14 cellular contexts compared by ENCODE assay signal in genomic region chr4:122635205-122635604, GRCh38. TPM values are rescaled to one million over a fixed set of nuclear protein-coding genes. Genes with fewer than 3 reads are reported as not detected.
DNase-seq lines count a peak whose midpoint lies in the region; ATAC-seq and TF ChIP-seq lines count a peak whose summit lies in the region.
"Had no signal": no experiment of that assay in that cellular context is flagged by ENCODE, and none has a peak within 500 bp of the region (broad histone marks: within the 10 kb centered on the region; RNA-seq: fewer than 3 reads in every experiment).

No MANE protein-coding gene starts in this region.

- DNase-seq in activated CD8-positive, alpha-beta memory T cell treated with anti-CD3 and anti-CD28 coated beads, Interleukin-2, amount 10 ng/mL, durations not matched to agents 7 days and 5 days = peak; percentile 44
- DNase-seq in activated CD8-positive, alpha-beta memory T cell treated with anti-CD3 and anti-CD28 coated beads, Interleukin-2, amount 50 U/mL, for 48 hours = no peak
- peak; percentile 1 for DNase-seq in fibroblast of pulmonary artery (ENCODE audit: low read depth)
- DNase-seq in CD1c-positive myeloid dendritic cell (ENCODE audit: extremely low spot score) = no peak
- no peak for DNase-seq in mucosa of gallbladder (ENCODE audit: low spot score)
- DNase-seq in NCI-H2196 treated with DMSO at 0.1 percent for 48 hours (lab: John Stamatoyannopoulos, UW; ENCODE audit: unreplicated experiment) = no peak
- DNase-seq: activated CD4-positive, alpha-beta T cell treated with anti-CD3 and anti-CD28 coated beads for 48 hours; activated naive CD4-positive, alpha-beta T cell; DMS153; sigmoid colon; thyroid gland had no signal

- H3K4me3 Mint-ChIP-seq in activated CD8-positive, alpha-beta memory T cell treated with anti-CD3 and anti-CD28 coated beads, Interleukin-2, amount 10 ng/mL, durations not matched to agents 7 days and 5 days = no peak overlapping the region

- H3K36me3 Mint-ChIP-seq in activated CD8-positive, alpha-beta memory T cell treated with anti-CD3 and anti-CD28 coated beads, Interleukin-2, amount 10 ng/mL, durations not matched to agents 7 days and 5 days = peaks cover 3% of the 10 kb centered on the region

- H3K4me3 ChIP-seq in fibroblast of pulmonary artery (replicated peaks; ENCODE audit: low read depth, low read length) = no peak overlapping the region
- H3K4me3 ChIP-seq: sigmoid colon, thyroid gland had no signal

- no peak for TF ChIP-seq CTCF in fibroblast of pulmonary artery (IDR thresholded peaks at IDR 0.05; ENCODE audit: low read length, missing control alignments)

- peak; percentile 60 for ATAC-seq in activated CD8-positive, alpha-beta memory T cell treated with anti-CD3 and anti-CD28 coated beads, Interleukin-2, amount 10 ng/mL, durations not matched to agents 7 days and 5 days
- ATAC-seq in GM21526 (IDR thresholded peaks at IDR 0.05; ENCODE audit: low FRiP score, unreplicated experiment) (peak; percentile 67), HG03469 (IDR thresholded peaks at IDR 0.05; ENCODE audit: unreplicated experiment) (peak; percentile 44)

- peak overlapping the region; percentile 13 for H3K27ac Mint-ChIP-seq in activated CD8-positive, alpha-beta memory T cell treated with anti-CD3 and anti-CD28 coated beads, Interleukin-2, amount 10 ng/mL, durations not matched to agents 7 days and 5 days

- H3K27me3 Mint-ChIP-seq in activated CD8-positive, alpha-beta memory T cell treated with anti-CD3 and anti-CD28 coated beads, Interleukin-2, amount 10 ng/mL, durations not matched to agents 7 days and 5 days = peaks cover 3% of the 10 kb centered on the region

- CTCF ChIA-PET in activated CD8-positive, alpha-beta memory T cell treated with anti-CD3 and anti-CD28 coated beads, Interleukin-2, amount 10 ng/mL, durations not matched to agents 7 days and 5 days (lab: Charles Lee) = interaction anchor here (1.0 kb wide), 1 partner anchor 24 kb away, joined by 3 read pairs; no protein-coding TSS in a partner anchor

- H3K4me1 Mint-ChIP-seq in activated CD8-positive, alpha-beta memory T cell treated with anti-CD3 and anti-CD28 coated beads, Interleukin-2, amount 10 ng/mL, durations not matched to agents 7 days and 5 days = peaks cover 34% of the 10 kb centered on the region

- peaks cover 3% of the 10 kb centered on the region for H3K9me3 Mint-ChIP-seq in activated CD8-positive, alpha-beta memory T cell treated with anti-CD3 and anti-CD28 coated beads, Interleukin-2, amount 10 ng/mL, durations not matched to agents 7 days and 5 days (ENCODE audit: low read depth)

RNA-seq across cellular contexts. Expression of gene IL21, which starts 14.3 kb away (rescaled TPM):
- total RNA-seq in activated CD8-positive, alpha-beta memory T cell treated with anti-CD3 and anti-CD28 coated beads, Interleukin-2, amount 10 ng/mL, durations not matched to agents 7 days and 5 days = under 1 TPM; 0.09 to 0.52 TPM
- not detected for total RNA-seq in mucosa of gallbladder
- total RNA-seq: fibroblast of lung, sigmoid colon, thyroid gland had no signal

Comparison
In these comparisons a context has a peak if more than half of its experiments do, and no peak if none do; other contexts are left out.
1. DNase-seq: peak in activated CD8-positive, alpha-beta memory T cell treated with anti-CD3 and anti-CD28 coated beads, Interleukin-2, amount 10 ng/mL, durations not matched to agents 7 days and 5 days (single experiment) and fibroblast of pulmonary artery (single experiment); none in activated CD8-positive, alpha-beta memory T cell treated with anti-CD3 and anti-CD28 coated beads, Interleukin-2, amount 50 U/mL, for 48 hours (single experiment), CD1c-positive myeloid dendritic cell (single experiment), mucosa of gallbladder (single experiment) and NCI-H2196 treated with DMSO at 0.1 percent for 48 hours (single experiment).
2. Peak in every context shown above with its lines, with median percentiles within 50 percentile points of each other: ATAC-seq.